In genomic region chr14:93725993-93726392, GRCh38 we compare ENCODE assay signal across 6 cellular contexts.
"Had no signal": no experiment of that assay in that cellular context is flagged by ENCODE, and none has a peak within 500 bp of the region (broad histone marks: within the 10 kb centered on the region; RNA-seq: fewer than 3 reads in every experiment).

No MANE protein-coding gene starts in this region.

- H3K27ac ChIP-seq: HL-60 had no signal

- H2AFZ ChIP-seq: GM23338 had no signal

- H3K4me2 ChIP-seq: GM23338 had no signal

- DNase-seq: H9, HCEC 1CT, KBM-7 had no signal

- ATAC-seq: HepG2 had no signal

- H3K4me3 ChIP-seq: GM23338 had no signal
